8 cellular contexts compared by ENCODE assay signal in the genomic region with DNA sequence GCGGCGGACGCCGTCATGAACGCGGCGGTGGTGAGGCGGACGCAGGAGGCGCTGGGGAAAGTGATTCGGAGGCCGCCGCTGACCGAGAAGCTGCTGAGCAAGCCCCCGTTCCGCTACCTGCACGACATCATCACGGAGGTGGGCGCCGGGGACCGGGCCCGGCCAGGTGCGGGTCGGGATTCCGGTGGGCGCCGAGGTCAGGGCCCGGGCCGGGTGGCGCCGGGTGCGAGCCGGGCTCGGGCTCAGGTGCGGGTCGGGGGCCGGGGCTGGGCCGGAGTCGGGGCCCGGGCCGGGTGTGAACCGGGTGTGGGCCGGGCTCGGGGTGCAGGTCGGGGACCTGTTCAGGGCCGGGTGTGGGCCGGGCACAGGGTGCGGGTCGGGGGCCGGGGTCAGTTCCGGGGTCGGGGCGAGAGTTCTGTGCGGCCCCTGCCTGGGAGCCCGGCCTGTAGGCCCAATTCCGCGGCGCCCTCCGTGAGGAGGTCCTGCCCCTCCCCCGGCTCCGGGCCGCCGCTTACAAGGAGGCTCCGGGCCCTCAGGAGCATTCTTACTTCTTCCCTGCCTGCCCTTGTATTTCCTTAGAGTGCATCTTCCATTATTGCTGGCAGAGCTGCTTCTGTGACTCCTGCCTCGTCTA. TPM values are rescaled to one million over a fixed set of nuclear protein-coding genes. Genes with fewer than 3 reads are reported as not detected.
DNase-seq lines count a peak whose midpoint lies in the region; ATAC-seq, FAIRE-seq and TF ChIP-seq lines count a peak whose summit lies in the region.

No MANE protein-coding gene starts in this region.

- H3K36me3 ChIP-seq in bronchial epithelial cell (ENCODE audit: control insufficient read depth, insufficient read depth, low read length): no peaks in the 10 kb centered on the region
- no peaks in the 10 kb centered on the region for H3K36me3 ChIP-seq in uterus

- H3K9me3 Mint-ChIP-seq in IgD-negative memory B cell (no peaks in the 10 kb centered on the region), memory B cell (no peaks in the 10 kb centered on the region)

- peak overlapping the region; percentile 84 to 91 (median 88) for H3K4me3 Mint-ChIP-seq in IgD-negative memory B cell
- peak overlapping the region; percentile 84 for H3K4me3 Mint-ChIP-seq in memory B cell

- H3K36me3 Mint-ChIP-seq in IgD-negative memory B cell: no peaks in the 10 kb centered on the region
- H3K36me3 Mint-ChIP-seq in memory B cell: peaks cover 5% of the 10 kb centered on the region

- H3K4me1 Mint-ChIP-seq in IgD-negative memory B cell: peaks cover 5 to 14% (median 9%) of the 10 kb centered on the region in 3 donors
- H3K4me1 Mint-ChIP-seq in memory B cell: peaks cover 11% of the 10 kb centered on the region

- no peak for TF ChIP-seq POLR2A in uterus (IDR thresholded peaks at IDR 0.05)

- no peak for DNase-seq in bronchial epithelial cell (ENCODE audit: low read depth)
- no peak for DNase-seq in memory B cell (ENCODE audit: low spot score in 2 of 2)
- DNase-seq in uterus: no peak
- DNase-seq in SIG-M5 (lab: John Stamatoyannopoulos, UW): no peak

- intact Hi-C loops in uterus (cut with DNase I; ENCODE audit: low total_unique reads): no loop called here

- H3K27ac Mint-ChIP-seq in IgD-negative memory B cell (peak overlapping the region in 2 of 3 donors; percentile 67 to 92), memory B cell (no peak overlapping the region)

- H3K27ac ChIP-seq in uterus: peak overlapping the region; percentile 45 to 80

- peak; percentile 32 for ATAC-seq in GM21619 (IDR thresholded peaks at IDR 0.05; ENCODE audit: unreplicated experiment)
- peak; percentile 32 for ATAC-seq in memory B cell (ENCODE audit: low read depth)
- no peak for ATAC-seq in GM21423 (IDR thresholded peaks at IDR 0.05; ENCODE audit: unreplicated experiment)

- H3K27me3 Mint-ChIP-seq in IgD-negative memory B cell: peaks cover 4% of the 10 kb centered on the region
- H3K27me3 Mint-ChIP-seq in memory B cell: peaks cover 3% of the 10 kb centered on the region

- no peaks in the 10 kb centered on the region for H3K4me1 ChIP-seq in uterus

- H3K27me3 ChIP-seq in bronchial epithelial cell (ENCODE audit: control insufficient read depth, insufficient read depth, low read length) (no peaks in the 10 kb centered on the region), uterus (no peaks in the 10 kb centered on the region)

- H3K4me3 ChIP-seq in GM08714 (ENCODE audit: low read length) (peak overlapping the region; percentile 88), bronchial epithelial cell (ENCODE audit: low read depth, low read length) (peak overlapping the region; percentile 68), uterus (peak overlapping the region; percentile 59 to 88)

- FAIRE-seq in bronchial epithelial cell (lab: Jason Lieb, UNC): no peak

- no peak for TF ChIP-seq CTCF in bronchial epithelial cell (IDR thresholded peaks at IDR 0.05; ENCODE audit: insufficient read depth, low read length, severe bottlenecking)
- TF ChIP-seq CTCF in uterus (IDR thresholded peaks at IDR 0.05): no peak

- H3K9me3 ChIP-seq in uterus: no peaks in the 10 kb centered on the region

RNA-seq across cellular contexts. Expression of a gene that starts 0.4 kb away (rescaled TPM):
- polyA plus RNA-seq in IgD-negative memory B cell: 6.6 TPM
- total RNA-seq in bronchial epithelial cell (9.2 and 11.4 TPM in 2 replicates), uterus (10 to 100 TPM; 12.6 to 41.8 (median 27.6) TPM)

RNA-seq across cellular contexts. Expression of a gene that starts 32.4 kb away (rescaled TPM):
- 9.4 TPM for polyA plus RNA-seq in IgD-negative memory B cell
- total RNA-seq in bronchial epithelial cell: 11.3 and 19.1 TPM in 2 replicates
- 10 to 100 TPM in 3 of 4 donors, 1 to 10 TPM in 1; 2.9 to 40.9 (median 19.9) TPM for total RNA-seq in uterus
